10 cellular contexts compared by ENCODE assay signal in the genomic region with DNA sequence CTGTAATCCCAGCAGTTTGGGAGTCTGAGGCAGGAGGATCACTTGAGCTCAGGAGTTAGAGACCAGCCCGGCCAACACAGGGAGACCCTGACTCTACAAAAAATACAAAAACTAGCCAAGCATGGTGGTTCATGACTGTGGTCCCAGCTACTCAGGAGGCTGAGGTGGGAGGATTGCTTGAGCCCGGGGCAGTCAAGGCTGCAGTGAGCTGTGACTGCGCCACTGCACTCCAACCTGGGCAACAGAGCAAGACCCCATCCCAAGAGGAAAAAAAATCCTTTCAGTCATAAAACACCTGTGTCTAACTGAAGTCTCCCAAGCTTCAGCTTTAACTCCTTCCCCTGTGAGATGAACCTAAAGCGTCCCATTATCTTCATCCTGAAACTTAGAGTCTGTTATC. TPM values are rescaled to one million over a fixed set of nuclear protein-coding genes. Genes with fewer than 3 reads are reported as not detected.
"Had no signal": no experiment of that assay in that cellular context is flagged by ENCODE, and none has a peak within 500 bp of the region (broad histone marks: within the 10 kb centered on the region; RNA-seq: fewer than 3 reads in every experiment).

No MANE protein-coding gene starts in this region.

- H3K4me3 Mint-ChIP-seq: GM23338, H9, HFFc6 had no signal

- FAIRE-seq: H1, H54 had no signal

- H3K4me2 ChIP-seq: GM23338 had no signal

- H3K27ac Mint-ChIP-seq: GM23338, H9, HFFc6 had no signal

- ATAC-seq: GM23338 had no signal

- H3K9me3 Mint-ChIP-seq: GM23338, H9, HFFc6 had no signal

- H3K4me3 ChIP-seq: GM23338 had no signal

- DNase-seq: H9, HCEC 1CT, HFFc6, IMR-90, KBM-7 had no signal

- H2AFZ ChIP-seq: GM23338 had no signal

- H3K27ac ChIP-seq: HL-60 had no signal

RNA-seq across cellular contexts. Expression of a gene that starts 33.1 kb away (rescaled TPM):
- total RNA-seq: HFFc6, HT1080, IMR-90 had no signal

RNA-seq across cellular contexts. Expression of a gene that starts 50.6 kb away (rescaled TPM):
- total RNA-seq: GM23338, H1, HT1080 had no signal
- polyA plus RNA-seq: GM23338 had no signal
